In the genomic region with DNA sequence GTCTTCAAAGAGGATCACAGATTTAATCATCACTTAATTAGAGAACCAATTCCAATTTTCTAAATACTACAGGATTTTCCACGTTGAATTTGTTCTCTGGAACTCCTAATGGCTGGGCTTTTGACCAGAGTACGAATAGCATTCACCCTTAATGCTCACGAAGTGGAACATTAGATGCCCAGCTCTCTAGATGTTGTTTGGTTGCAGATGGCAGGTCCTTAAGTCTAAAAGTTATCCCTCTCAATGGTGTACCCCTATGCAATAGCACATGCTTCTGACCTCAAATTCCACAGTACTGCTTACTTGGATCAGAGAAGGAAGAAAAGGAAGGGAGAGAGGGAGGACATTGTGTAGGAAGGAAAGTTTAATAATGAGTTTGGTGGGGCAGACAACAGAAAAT, we compare ENCODE assay signal across 40 cellular contexts. TPM values are rescaled to one million over a fixed set of nuclear protein-coding genes. Genes with fewer than 3 reads are reported as not detected.
"Had no signal": no experiment of that assay in that cellular context is flagged by ENCODE, and none has a peak within 500 bp of the region (broad histone marks: within the 10 kb centered on the region; RNA-seq: fewer than 3 reads in every experiment).

No MANE protein-coding gene starts in this region.

- H3K36me3 ChIP-seq: adrenal gland, cardiac muscle cell had no signal

- DNase-seq: activated B cell treated with CpG ODN at 0.5 μM for 24 hours; activated CD4-positive, alpha-beta memory T cell treated with anti-CD3 and anti-CD28 coated beads for 36 hours; activated CD4-positive, alpha-beta T cell treated with anti-CD3 and anti-CD28 coated beads for 4 hours; activated CD4-positive, alpha-beta T cell treated with anti-CD3 and anti-CD28 coated beads, Interleukin-2, amount 10 ng/mL, durations not matched to agents 24 days and 14 days; activated CD4-positive, alpha-beta T cell treated with anti-CD3 and anti-CD28 coated beads, Interleukin-2, amount 50 U/mL, for 1 hour; activated CD4-positive, alpha-beta T cell treated with anti-CD3 and anti-CD28 coated beads, Interleukin-2, amount 50 U/mL, for 4 hours; activated CD4-positive, CD25-positive, alpha-beta regulatory T cell treated with anti-CD3 and anti-CD28 coated beads, Interleukin-2, amount 50 U/mL, for 72 hours; activated CD8-positive, alpha-beta memory T cell treated with anti-CD3 and anti-CD28 coated beads, Interleukin-2, amount 50 U/mL, for 4 hours; activated CD8-positive, alpha-beta T cell treated with anti-CD3 and anti-CD28 coated beads for 36 hours; activated effector memory CD4-positive, alpha-beta T cell treated with anti-CD3 and anti-CD28 coated beads, Interleukin-2, amount 50 U/mL, for 16 hours; activated gamma-delta T cell treated with Interleukin-2 at 50 U/mL for 16 hours; activated naive CD4-positive, alpha-beta T cell; activated naive CD4-positive, alpha-beta T cell treated with anti-CD3 and anti-CD28 coated beads for 36 hours; activated naive CD4-positive, alpha-beta T cell treated with anti-CD3 and anti-CD28 coated beads, Interleukin-2, amount 50 U/mL, for 16 hours; activated naive CD8-positive, alpha-beta T cell treated with anti-CD3 and anti-CD28 coated beads for 36 hours; activated T-cell treated with anti-CD3 and anti-CD28 coated beads for 4 hours; activated T-cell treated with anti-CD3 and anti-CD28 coated beads, Interleukin-2, amount 50 U/mL, for 1 hour; activated T-cell treated with anti-CD3 and anti-CD28 coated beads, Interleukin-2, amount 50 U/mL, for 4 hours; activated T-cell treated with anti-CD3 and anti-CD28 coated beads, Interleukin-2, amount 50 U/mL, for 72 hours; adrenal gland; amniotic stem cell; aorta; caudate nucleus; cerebellar nuclear complex; T-helper 1 cell; T-helper 2 cell; T-helper 9 cell had no signal

- H3K9me3 Mint-ChIP-seq: activated B cell treated with CpG ODN at 0.5 μM for 24 hours; activated CD4-positive, alpha-beta memory T cell treated with anti-CD3 and anti-CD28 coated beads for 36 hours; activated CD4-positive, alpha-beta T cell treated with anti-CD3 and anti-CD28 coated beads, Interleukin-2, amount 10 ng/mL, durations not matched to agents 24 days and 14 days; activated CD8-positive, alpha-beta T cell treated with anti-CD3 and anti-CD28 coated beads for 36 hours; activated naive CD4-positive, alpha-beta T cell treated with anti-CD3 and anti-CD28 coated beads for 36 hours; activated naive CD4-positive, alpha-beta T cell treated with anti-CD3 and anti-CD28 coated beads, Interleukin-2, amount 50 U/mL, for 72 hours; activated naive CD8-positive, alpha-beta T cell treated with anti-CD3 and anti-CD28 coated beads for 36 hours; activated T-cell treated with anti-CD3 and anti-CD28 coated beads, Interleukin-2, amount 50 U/mL, for 4 hours; activated T-cell treated with anti-CD3 and anti-CD28 coated beads, Interleukin-2, amount 50 U/mL, for 72 hours; activated T-helper 1 cell treated with anti-CD3 and anti-CD28 coated beads, Interleukin-12 subunit alpha, Interleukin-12 subunit beta, Interleukin-2, Interleukin-4 antibody, amounts not matched to agents 30 ng/mL and 10 ng/mL and 1 ng/mL, durations not matched to agents 14 hours and 24 hours and 36 hours; activated T-helper 17 cell treated with anti-CD3 and anti-CD28 coated beads, Interleukin-2, amount 50 U/mL, for 72 hours; brain; central memory CD8-positive, alpha-beta T cell; T-helper 1 cell treated with Interleukin-12 subunit alpha and Interleukin-12 subunit beta and Interleukin-4 antibody, amounts not matched to agents 30 μg/mL and 1 μg/mL, for 36 hours; T-helper 2 cell treated with Interferon-gamma antibody and Interleukin-4, amounts not matched to agents 5 μg/mL and 100 μg/mL, for 36 hours had no signal

- H3K4me1 Mint-ChIP-seq: activated B cell treated with CpG ODN at 0.5 μM for 24 hours; activated CD4-positive, alpha-beta T cell treated with anti-CD3 and anti-CD28 coated beads, Interleukin-2, amount 10 ng/mL, durations not matched to agents 24 days and 14 days; activated naive CD8-positive, alpha-beta T cell treated with anti-CD3 and anti-CD28 coated beads for 36 hours; activated T-helper 17 cell treated with anti-CD3 and anti-CD28 coated beads, Interleukin-2, amount 50 U/mL, for 72 hours; brain; central memory CD8-positive, alpha-beta T cell had no signal

- H3K4me3 Mint-ChIP-seq: activated B cell treated with CpG ODN at 0.5 μM for 24 hours; activated CD4-positive, alpha-beta memory T cell treated with anti-CD3 and anti-CD28 coated beads for 36 hours; activated CD4-positive, alpha-beta T cell treated with anti-CD3 and anti-CD28 coated beads, Interleukin-2, amount 10 ng/mL, durations not matched to agents 24 days and 14 days; activated CD8-positive, alpha-beta T cell treated with anti-CD3 and anti-CD28 coated beads for 36 hours; activated naive CD4-positive, alpha-beta T cell treated with anti-CD3 and anti-CD28 coated beads for 36 hours; activated naive CD8-positive, alpha-beta T cell treated with anti-CD3 and anti-CD28 coated beads for 36 hours; activated T-cell treated with anti-CD3 and anti-CD28 coated beads, Interleukin-2, amount 50 U/mL, for 4 hours; activated T-cell treated with anti-CD3 and anti-CD28 coated beads, Interleukin-2, amount 50 U/mL, for 72 hours; activated T-helper 1 cell treated with anti-CD3 and anti-CD28 coated beads, Interleukin-12 subunit alpha, Interleukin-12 subunit beta, Interleukin-2, Interleukin-4 antibody, amounts not matched to agents 30 ng/mL and 10 ng/mL and 1 ng/mL, durations not matched to agents 14 hours and 24 hours and 36 hours; activated T-helper 17 cell treated with anti-CD3 and anti-CD28 coated beads, Interleukin-2, amount 50 U/mL, for 72 hours; brain; central memory CD8-positive, alpha-beta T cell; T-helper 1 cell treated with Interleukin-12 subunit alpha and Interleukin-12 subunit beta and Interleukin-4 antibody, amounts not matched to agents 30 μg/mL and 1 μg/mL, for 36 hours; T-helper 2 cell treated with Interferon-gamma antibody and Interleukin-4, amounts not matched to agents 5 μg/mL and 100 μg/mL, for 36 hours had no signal

- H3K4me3 ChIP-seq: adrenal gland, cardiac muscle cell had no signal

- H3K9me3 ChIP-seq: adrenal gland had no signal

- H3K27ac ChIP-seq: adrenal gland, cardiac muscle cell, VCaP had no signal

- ATAC-seq: activated CD8-positive, alpha-beta T cell treated with anti-CD3 and anti-CD28 coated beads for 36 hours; activated naive CD4-positive, alpha-beta T cell treated with anti-CD3 and anti-CD28 coated beads, Interleukin-2, amount 50 U/mL, for 72 hours; activated T-cell treated with anti-CD3 and anti-CD28 coated beads, Interleukin-2, amount 50 U/mL, for 4 hours; activated T-cell treated with anti-CD3 and anti-CD28 coated beads, Interleukin-2, amount 50 U/mL, for 72 hours; activated T-helper 17 cell treated with anti-CD3 and anti-CD28 coated beads, Interleukin-2, amount 50 U/mL, for 72 hours had no signal

- FAIRE-seq: bronchial epithelial cell, TTC549 had no signal

- H3K36me3 Mint-ChIP-seq: activated CD4-positive, alpha-beta memory T cell treated with anti-CD3 and anti-CD28 coated beads for 36 hours; activated naive CD4-positive, alpha-beta T cell treated with anti-CD3 and anti-CD28 coated beads, Interleukin-2, amount 50 U/mL, for 72 hours; activated naive CD8-positive, alpha-beta T cell treated with anti-CD3 and anti-CD28 coated beads for 36 hours; brain had no signal

- H3K27me3 ChIP-seq: cardiac muscle cell had no signal

- H3K4me1 ChIP-seq: adrenal gland had no signal

- H3K27ac Mint-ChIP-seq: activated B cell treated with CpG ODN at 0.5 μM for 24 hours; activated CD4-positive, alpha-beta memory T cell treated with anti-CD3 and anti-CD28 coated beads for 36 hours; activated CD4-positive, alpha-beta T cell treated with anti-CD3 and anti-CD28 coated beads, Interleukin-2, amount 10 ng/mL, durations not matched to agents 24 days and 14 days; activated CD8-positive, alpha-beta T cell treated with anti-CD3 and anti-CD28 coated beads for 36 hours; activated naive CD4-positive, alpha-beta T cell treated with anti-CD3 and anti-CD28 coated beads for 36 hours; activated naive CD4-positive, alpha-beta T cell treated with anti-CD3 and anti-CD28 coated beads, Interleukin-2, amount 50 U/mL, for 72 hours; activated naive CD8-positive, alpha-beta T cell treated with anti-CD3 and anti-CD28 coated beads for 36 hours; activated T-cell treated with anti-CD3 and anti-CD28 coated beads, Interleukin-2, amount 50 U/mL, for 72 hours; activated T-helper 1 cell treated with anti-CD3 and anti-CD28 coated beads, Interleukin-12 subunit alpha, Interleukin-12 subunit beta, Interleukin-2, Interleukin-4 antibody, amounts not matched to agents 30 ng/mL and 10 ng/mL and 1 ng/mL, durations not matched to agents 14 hours and 24 hours and 36 hours; activated T-helper 17 cell treated with anti-CD3 and anti-CD28 coated beads, Interleukin-2, amount 50 U/mL, for 72 hours; brain; T-helper 1 cell treated with Interleukin-12 subunit alpha and Interleukin-12 subunit beta and Interleukin-4 antibody, amounts not matched to agents 30 μg/mL and 1 μg/mL, for 36 hours; T-helper 2 cell treated with Interferon-gamma antibody and Interleukin-4, amounts not matched to agents 5 μg/mL and 100 μg/mL, for 36 hours had no signal

RNA-seq across cellular contexts. Expression of a gene that starts 8.6 kb away (rescaled TPM):
- total RNA-seq: activated B cell treated with CpG ODN at 0.5 μM for 24 hours; activated CD4-positive, alpha-beta memory T cell treated with anti-CD3 and anti-CD28 coated beads for 36 hours; activated CD4-positive, alpha-beta T cell treated with anti-CD3 and anti-CD28 coated beads, Interleukin-2, amount 10 ng/mL, durations not matched to agents 24 days and 14 days; activated CD8-positive, alpha-beta memory T cell treated with anti-CD3 and anti-CD28 coated beads for 36 hours; activated CD8-positive, alpha-beta T cell treated with anti-CD3 and anti-CD28 coated beads for 36 hours; activated naive CD4-positive, alpha-beta T cell treated with anti-CD3 and anti-CD28 coated beads for 36 hours; activated naive CD4-positive, alpha-beta T cell treated with anti-CD3 and anti-CD28 coated beads, Interleukin-2, amount 50 U/mL, for 72 hours; activated naive CD8-positive, alpha-beta T cell treated with anti-CD3 and anti-CD28 coated beads for 36 hours; activated T-cell treated with anti-CD3 and anti-CD28 coated beads, Interleukin-2, amount 50 U/mL, for 4 hours; activated T-cell treated with anti-CD3 and anti-CD28 coated beads, Interleukin-2, amount 50 U/mL, for 72 hours; activated T-helper 17 cell treated with anti-CD3 and anti-CD28 coated beads, Interleukin-2, amount 50 U/mL, for 72 hours; adrenal gland; aorta; bronchial epithelial cell; cardiac muscle cell; chondrocyte had no signal
- polyA plus RNA-seq: cardiac muscle cell had no signal
